ENCODE assay signal across 9 cellular contexts in genomic region chr2:197256021-197256420, GRCh38. TPM values are rescaled to one million over a fixed set of nuclear protein-coding genes. Genes with fewer than 3 reads are reported as not detected.
DNase-seq lines count a peak whose midpoint lies in the region; TF ChIP-seq lines count a peak whose summit lies in the region.
"Had no signal": no experiment of that assay in that cellular context is flagged by ENCODE, and none has a peak within 500 bp of the region (broad histone marks: within the 10 kb centered on the region; RNA-seq: fewer than 3 reads in every experiment).

No MANE protein-coding gene starts in this region.

- peaks cover 19% of the 10 kb centered on the region for H3K36me3 ChIP-seq in DOHH2 (ENCODE audit: control insufficient read depth, low read length)
- no peaks in the 10 kb centered on the region for H3K36me3 ChIP-seq in neutrophil

- peaks cover 1% of the 10 kb centered on the region for H3K27me3 Mint-ChIP-seq in IgD-negative memory B cell

- TF ChIP-seq CTCF in DOHH2 (IDR thresholded peaks at IDR 0.05; ENCODE audit: low read depth, low read length, poor library complexity, severe bottlenecking) (peak; percentile 23), neutrophil (IDR thresholded peaks at IDR 0.05) (no peak)

- H3K27me3 ChIP-seq in DOHH2 (ENCODE audit: control insufficient read depth, low read length) = no peaks in the 10 kb centered on the region
- no peaks in the 10 kb centered on the region for H3K27me3 ChIP-seq in neutrophil

- H3K9me3 Mint-ChIP-seq in IgD-negative memory B cell = no peaks in the 10 kb centered on the region

- H3K9me2 ChIP-seq in DOHH2 (replicated peaks; ENCODE audit: control insufficient read depth, low read length) = no peaks in the 10 kb centered on the region

- H3K4me2 ChIP-seq in DOHH2 (ENCODE audit: low read length) = peak overlapping the region; percentile 56

- H3F3A ChIP-seq in DOHH2 (ENCODE audit: control insufficient read depth, insufficient read depth) = peaks cover 17% of the 10 kb centered on the region

- H3K4me1 ChIP-seq in DOHH2 (ENCODE audit: control insufficient read depth, low read length) = peaks cover 52% of the 10 kb centered on the region
- peaks cover 71 to 73% of the 10 kb centered on the region in 2 experiments for H3K4me1 ChIP-seq in neutrophil (ENCODE audit: control insufficient read depth in 1 of 2, insufficient read depth in 1 of 2, low read depth in 1 of 2, low read length in 1 of 2)

- H3K4me3 ChIP-seq in DOHH2 (ENCODE audit: low read length) (peak overlapping the region; percentile 54), neutrophil (ENCODE audit: low read depth in 1 of 2, low read length in 1 of 2) (peak overlapping the region; percentile 60 to 61)

- peaks cover 65% of the 10 kb centered on the region for H3K79me2 ChIP-seq in DOHH2 (ENCODE audit: control insufficient read depth, low read length)

- DNase-seq in caudate nucleus (lab: John Stamatoyannopoulos, UW) = no peak
- DNase-seq in HuH-7 (ENCODE audit: low spot score) = no peak
- no peak for DNase-seq in NCI-H2227 treated with DMSO at 0.1 percent for 48 hours (lab: John Stamatoyannopoulos, UW)
- no peak for DNase-seq in stimulated activated CD4-positive, alpha-beta T cell treated with anti-CD3 and anti-CD28 coated beads, Interleukin-1b, Interleukin-23, amount 100 ng/mL, for 48 hours
- no peak for DNase-seq in NCI-H2171 treated with DMSO at 0.1 percent for 48 hours (lab: John Stamatoyannopoulos, UW)
- DNase-seq: NCI-H82 had no signal

- H3K27ac Mint-ChIP-seq in IgD-negative memory B cell = peak overlapping the region; percentile 95 to 98 (median 98)

- H3K27ac ChIP-seq in DOHH2 (ENCODE audit: low read depth, low read length) (peak overlapping the region; percentile 70), caudate nucleus (ENCODE audit: low read depth, low read length) (peak overlapping the region; percentile 50), neutrophil (peak overlapping the region; percentile 89)

- peak overlapping the region; percentile 74 to 93 (median 88) for H3K4me3 Mint-ChIP-seq in IgD-negative memory B cell

- H4K20me1 ChIP-seq in DOHH2 (ENCODE audit: control insufficient read depth, insufficient read depth, low read depth, low read length) = no peaks in the 10 kb centered on the region

- H3K4me1 Mint-ChIP-seq in IgD-negative memory B cell = peaks cover 52 to 60% (median 56%) of the 10 kb centered on the region in 3 donors

- H3K36me3 Mint-ChIP-seq in IgD-negative memory B cell = no peaks in the 10 kb centered on the region

- no peaks in the 10 kb centered on the region for H3K9me3 ChIP-seq in DOHH2 (ENCODE audit: control insufficient read depth, insufficient read depth, low read length)
- H3K9me3 ChIP-seq in neutrophil = no peaks in the 10 kb centered on the region

RNA-seq across cellular contexts. Expression of gene ANKRD44, which starts 54.6 kb away (rescaled TPM):
- polyA plus RNA-seq in IgD-negative memory B cell = 91.6 TPM
